Comparison of ENCODE assay signal across 3 cellular contexts in genomic region chr15:58425185-58425584, GRCh38.
TF ChIP-seq lines count a peak whose summit lies in the region.

No MANE protein-coding gene starts in this region.

TF ChIP-seq in K562, 482 proteins besides CTCF, POLR2A, EP300 and RAD21:
- TF ChIP-seq TCFL5 (CRISPR knock-in tag; conservative IDR thresholded peaks at IDR 0.05): no peak
- TF ChIP-seq, protein P1, sequence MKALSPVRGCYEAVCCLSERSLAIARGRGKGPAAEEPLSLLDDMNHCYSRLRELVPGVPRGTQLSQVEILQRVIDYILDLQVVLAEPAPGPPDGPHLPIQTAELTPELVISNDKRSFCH (CRISPR knock-in tag; IDR thresholded peaks at IDR 0.05): no peak
- TF ChIP-seq, protein P1 (tag; IDR thresholded peaks at IDR 0.05): peak; percentile 75
- 0 out of 2 replicates have a peak, but pooled peaks have one; percentile 40 for TF ChIP-seq ZNF384 (IDR thresholded peaks at IDR 0.05; ENCODE audit: low read depth, low read length)
- TF ChIP-seq, protein P2, sequence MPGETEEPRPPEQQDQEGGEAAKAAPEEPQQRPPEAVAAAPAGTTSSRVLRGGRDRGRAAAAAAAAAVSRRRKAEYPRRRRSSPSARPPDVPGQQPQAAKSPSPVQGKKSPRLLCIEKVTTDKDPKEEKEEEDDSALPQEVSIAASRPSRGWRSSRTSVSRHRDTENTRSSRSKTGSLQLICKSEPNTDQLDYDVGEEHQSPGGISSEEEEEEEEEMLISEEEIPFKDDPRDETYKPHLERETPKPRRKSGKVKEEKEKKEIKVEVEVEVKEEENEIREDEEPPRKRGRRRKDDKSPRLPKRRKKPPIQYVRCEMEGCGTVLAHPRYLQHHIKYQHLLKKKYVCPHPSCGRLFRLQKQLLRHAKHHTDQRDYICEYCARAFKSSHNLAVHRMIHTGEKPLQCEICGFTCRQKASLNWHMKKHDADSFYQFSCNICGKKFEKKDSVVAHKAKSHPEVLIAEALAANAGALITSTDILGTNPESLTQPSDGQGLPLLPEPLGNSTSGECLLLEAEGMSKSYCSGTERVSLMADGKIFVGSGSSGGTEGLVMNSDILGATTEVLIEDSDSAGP (CRISPR knock-in tag; IDR thresholded peaks at IDR 0.05): no peak
- TF ChIP-seq HMBOX1 (IDR thresholded peaks at IDR 0.05): peak; percentile 19; the same call in 1 of the 2 replicates
- TF ChIP-seq CBFB (CRISPR knock-in tag; IDR thresholded peaks at IDR 0.05): no peak
- TF ChIP-seq ZNF644 (tag; IDR thresholded peaks at IDR 0.05; ENCODE audit: low read depth): no peak

TF ChIP-seq in HepG2, 621 proteins besides CTCF, POLR2A, EP300 and RAD21:
- TF ChIP-seq, protein P3, sequence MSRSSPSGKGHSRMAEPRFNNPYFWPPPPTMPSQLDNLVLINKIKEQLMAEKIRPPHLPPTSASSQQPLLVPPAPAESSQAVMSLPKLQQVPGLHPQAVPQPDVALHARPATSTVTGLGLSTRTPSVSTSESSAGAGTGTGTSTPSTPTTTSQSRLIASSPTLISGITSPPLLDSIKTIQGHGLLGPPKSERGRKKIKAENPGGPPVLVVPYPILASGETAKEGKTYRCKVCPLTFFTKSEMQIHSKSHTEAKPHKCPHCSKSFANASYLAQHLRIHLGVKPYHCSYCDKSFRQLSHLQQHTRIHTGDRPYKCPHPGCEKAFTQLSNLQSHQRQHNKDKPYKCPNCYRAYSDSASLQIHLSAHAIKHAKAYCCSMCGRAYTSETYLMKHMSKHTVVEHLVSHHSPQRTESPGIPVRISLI (CRISPR knock-in tag; IDR thresholded peaks at IDR 0.05; ENCODE audit: borderline replicate concordance): 0 out of 2 replicates have a peak, but pooled peaks have one; percentile 19
- TF ChIP-seq XRCC5 (optimal IDR thresholded peaks at IDR 0.05; ENCODE audit: low read length) (no peak), CEBPB (IDR thresholded peaks at IDR 0.05; ENCODE audit: borderline replicate concordance, low read depth, low read length) (peak; percentile 40; the same call in 1 of the 2 replicates), TCF12 (IDR thresholded peaks at IDR 0.05) (no peak), TCF12 (CRISPR knock-in tag; IDR thresholded peaks at IDR 0.05) (no peak)

TF ChIP-seq in SK-N-SH, 30 proteins besides CTCF, POLR2A, EP300 and RAD21:
- TF ChIP-seq NRF1 (IDR thresholded peaks at IDR 0.05; ENCODE audit: low read depth, low read length) (no peak), GABPA (IDR thresholded peaks at IDR 0.05; ENCODE audit: low read depth) (no peak), RFX5 (IDR thresholded peaks at IDR 0.05; ENCODE audit: low read length) (no peak), CHD2 (IDR thresholded peaks at IDR 0.05; ENCODE audit: low read length, partially characterized antibody) (no peak), MXI1 (IDR thresholded peaks at IDR 0.05; ENCODE audit: low read depth, low read length) (no peak), JUND (IDR thresholded peaks at IDR 0.05) (no peak), GATA2 (CRISPR knock-in tag; IDR thresholded peaks at IDR 0.05) (no peak), EZH2phosphoT487 (IDR thresholded peaks at IDR 0.05; ENCODE audit: borderline replicate concordance, low read depth) (no peak), SIN3A (IDR thresholded peaks at IDR 0.05; ENCODE audit: borderline replicate concordance, low read depth, low read length) (no peak), SMC3 (IDR thresholded peaks at IDR 0.05; ENCODE audit: low read depth, low read length) (no peak), USF2 (IDR thresholded peaks at IDR 0.05; ENCODE audit: borderline replicate concordance, low read depth, low read length) (no peak), ELF1 (IDR thresholded peaks at IDR 0.05) (no peak), POLR2AphosphoS5 (IDR thresholded peaks at IDR 0.05; ENCODE audit: low read depth, low read length) (no peak)
- TF ChIP-seq, protein P4, sequence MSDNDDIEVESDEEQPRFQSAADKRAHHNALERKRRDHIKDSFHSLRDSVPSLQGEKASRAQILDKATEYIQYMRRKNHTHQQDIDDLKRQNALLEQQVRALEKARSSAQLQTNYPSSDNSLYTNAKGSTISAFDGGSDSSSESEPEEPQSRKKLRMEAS (IDR thresholded peaks at IDR 0.05; ENCODE audit: low read depth): no peak
TF ChIP-seq in SK-N-SH: peak in this region for 0.
